Comparison of ENCODE assay signal across 29 cellular contexts in the genomic region with DNA sequence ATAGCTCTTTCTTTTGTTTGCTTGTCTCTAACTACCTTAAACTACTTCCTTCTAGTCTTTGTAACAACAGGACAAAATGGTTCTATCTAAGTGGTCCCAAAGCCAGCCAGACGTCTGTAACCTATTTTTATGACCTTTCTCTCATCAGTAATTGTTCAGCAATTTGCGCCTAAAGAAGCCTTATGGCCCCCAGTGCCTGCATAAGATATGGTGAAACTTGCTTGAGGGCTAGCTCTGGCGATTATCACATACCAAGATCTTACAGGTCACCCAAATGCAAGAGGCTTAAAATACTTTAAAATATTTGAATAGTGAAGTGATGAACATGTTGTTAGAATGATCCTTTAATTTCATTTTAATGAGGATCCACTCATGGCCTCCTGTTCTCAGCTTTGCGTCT.
"Had no signal": no experiment of that assay in that cellular context is flagged by ENCODE, and none has a peak within 500 bp of the region (broad histone marks: within the 10 kb centered on the region; RNA-seq: fewer than 3 reads in every experiment).

No MANE protein-coding gene starts in this region.

- H3K4me1 ChIP-seq: SJCRH30 had no signal

- H3K27ac Mint-ChIP-seq: activated CD4-positive, alpha-beta memory T cell treated with anti-CD3 and anti-CD28 coated beads for 36 hours; activated CD4-positive, alpha-beta T cell treated with anti-CD3 and anti-CD28 coated beads for 36 hours; activated naive CD4-positive, alpha-beta T cell treated with anti-CD3 and anti-CD28 coated beads, Interleukin-2, amount 10 ng/mL, durations not matched to agents 7 days and 5 days; activated naive CD8-positive, alpha-beta T cell; activated naive CD8-positive, alpha-beta T cell treated with anti-CD3 and anti-CD28 coated beads, Interleukin-2, amount 50 U/mL, for 24 hours; activated T-helper 1 cell treated with anti-CD3 and anti-CD28 coated beads, Interleukin-12 subunit alpha, Interleukin-12 subunit beta, Interleukin-2, Interleukin-4 antibody, amounts not matched to agents 30 ng/mL and 10 ng/mL and 1 ng/mL, durations not matched to agents 14 hours and 24 hours and 36 hours; brain; T-helper 1 cell treated with Interleukin-12 subunit alpha and Interleukin-12 subunit beta and Interleukin-4 antibody, amounts not matched to agents 30 μg/mL and 1 μg/mL, for 36 hours; T-helper 2 cell treated with Interferon-gamma antibody and Interleukin-4, amounts not matched to agents 5 μg/mL and 100 μg/mL, for 36 hours had no signal

- H3K36me3 Mint-ChIP-seq: activated CD4-positive, alpha-beta memory T cell treated with anti-CD3 and anti-CD28 coated beads for 36 hours; activated naive CD4-positive, alpha-beta T cell treated with anti-CD3 and anti-CD28 coated beads, Interleukin-2, amount 10 ng/mL, durations not matched to agents 7 days and 5 days; activated naive CD8-positive, alpha-beta T cell; brain had no signal

- DNase-seq: activated CD4-positive, alpha-beta memory T cell treated with anti-CD3 and anti-CD28 coated beads for 36 hours; activated CD4-positive, alpha-beta T cell treated with anti-CD3 and anti-CD28 coated beads for 36 hours; activated CD4-positive, alpha-beta T cell treated with anti-CD3 and anti-CD28 coated beads, Interleukin-2, amount 50 U/mL, for 1 hour; activated CD8-positive, alpha-beta memory T cell treated with anti-CD3 and anti-CD28 coated beads, Interleukin-2, amount 50 U/mL, for 4 hours; activated naive CD4-positive, alpha-beta T cell treated with anti-CD3 and anti-CD28 coated beads, Interleukin-2, amount 10 ng/mL, durations not matched to agents 7 days and 5 days; activated naive CD8-positive, alpha-beta T cell treated with anti-CD3 and anti-CD28 coated beads, Interleukin-2, amount 50 U/mL, for 24 hours; activated T-cell treated with anti-CD3 and anti-CD28 coated beads for 4 hours; activated T-cell treated with anti-CD3 and anti-CD28 coated beads, Interleukin-2, amount 50 U/mL, for 4 hours; anterior cingulate cortex; caudate nucleus; cerebellar nuclear complex; NCI-H1105 treated with DMSO at 0.1 percent for 48 hours; NCI-H1436; NCI-H1694; NCI-H1930; NCI-H2081 treated with DMSO at 0.1 percent for 48 hours; NCI-H345; NCI-H510A; NCI-H526; NCI-H748 treated with DMSO at 0.1 percent for 48 hours; SHP77; SJCRH30 had no signal

- H3K27me3 Mint-ChIP-seq: activated CD4-positive, alpha-beta memory T cell treated with anti-CD3 and anti-CD28 coated beads for 36 hours; activated naive CD4-positive, alpha-beta T cell treated with anti-CD3 and anti-CD28 coated beads, Interleukin-2, amount 10 ng/mL, durations not matched to agents 7 days and 5 days; activated naive CD8-positive, alpha-beta T cell treated with anti-CD3 and anti-CD28 coated beads, Interleukin-2, amount 50 U/mL, for 24 hours; brain had no signal

- H3K9me3 Mint-ChIP-seq: activated CD4-positive, alpha-beta memory T cell treated with anti-CD3 and anti-CD28 coated beads for 36 hours; activated naive CD4-positive, alpha-beta T cell treated with anti-CD3 and anti-CD28 coated beads, Interleukin-2, amount 10 ng/mL, durations not matched to agents 7 days and 5 days; activated naive CD8-positive, alpha-beta T cell treated with anti-CD3 and anti-CD28 coated beads, Interleukin-2, amount 50 U/mL, for 24 hours; activated T-cell treated with anti-CD3 and anti-CD28 coated beads, Interleukin-2, amount 50 U/mL, for 4 hours; activated T-helper 1 cell treated with anti-CD3 and anti-CD28 coated beads, Interleukin-12 subunit alpha, Interleukin-12 subunit beta, Interleukin-2, Interleukin-4 antibody, amounts not matched to agents 30 ng/mL and 10 ng/mL and 1 ng/mL, durations not matched to agents 14 hours and 24 hours and 36 hours; T-helper 1 cell treated with Interleukin-12 subunit alpha and Interleukin-12 subunit beta and Interleukin-4 antibody, amounts not matched to agents 30 μg/mL and 1 μg/mL, for 36 hours; T-helper 2 cell treated with Interferon-gamma antibody and Interleukin-4, amounts not matched to agents 5 μg/mL and 100 μg/mL, for 36 hours had no signal

- H3K27ac ChIP-seq: SJCRH30, SK-N-MC had no signal

- H3K4me1 Mint-ChIP-seq: activated CD4-positive, alpha-beta T cell treated with anti-CD3 and anti-CD28 coated beads for 36 hours; activated naive CD4-positive, alpha-beta T cell treated with anti-CD3 and anti-CD28 coated beads, Interleukin-2, amount 10 ng/mL, durations not matched to agents 7 days and 5 days; activated naive CD8-positive, alpha-beta T cell treated with anti-CD3 and anti-CD28 coated beads, Interleukin-2, amount 50 U/mL, for 24 hours had no signal

- H3K9me3 ChIP-seq: SJCRH30 had no signal

- H3K27me3 ChIP-seq: SJCRH30 had no signal

- H3K36me3 ChIP-seq: SJCRH30 had no signal

- H3K4me3 Mint-ChIP-seq: activated CD4-positive, alpha-beta memory T cell treated with anti-CD3 and anti-CD28 coated beads for 36 hours; activated CD4-positive, alpha-beta T cell treated with anti-CD3 and anti-CD28 coated beads for 36 hours; activated naive CD4-positive, alpha-beta T cell treated with anti-CD3 and anti-CD28 coated beads, Interleukin-2, amount 10 ng/mL, durations not matched to agents 7 days and 5 days; activated naive CD8-positive, alpha-beta T cell; activated naive CD8-positive, alpha-beta T cell treated with anti-CD3 and anti-CD28 coated beads, Interleukin-2, amount 50 U/mL, for 24 hours; activated T-cell treated with anti-CD3 and anti-CD28 coated beads, Interleukin-2, amount 50 U/mL, for 4 hours; activated T-helper 1 cell treated with anti-CD3 and anti-CD28 coated beads, Interleukin-12 subunit alpha, Interleukin-12 subunit beta, Interleukin-2, Interleukin-4 antibody, amounts not matched to agents 30 ng/mL and 10 ng/mL and 1 ng/mL, durations not matched to agents 14 hours and 24 hours and 36 hours; brain; T-helper 1 cell treated with Interleukin-12 subunit alpha and Interleukin-12 subunit beta and Interleukin-4 antibody, amounts not matched to agents 30 μg/mL and 1 μg/mL, for 36 hours; T-helper 2 cell treated with Interferon-gamma antibody and Interleukin-4, amounts not matched to agents 5 μg/mL and 100 μg/mL, for 36 hours had no signal

- H3K4me3 ChIP-seq: SJCRH30, SK-N-MC had no signal

- ATAC-seq: activated CD4-positive, alpha-beta T cell treated with anti-CD3 and anti-CD28 coated beads for 36 hours; activated naive CD8-positive, alpha-beta T cell treated with anti-CD3 and anti-CD28 coated beads, Interleukin-2, amount 50 U/mL, for 24 hours; activated T-cell treated with anti-CD3 and anti-CD28 coated beads, Interleukin-2, amount 50 U/mL, for 4 hours; Panc1 had no signal
